1 cellular context compared by ENCODE assay signal in genomic region chr20:24581443-24582170, GRCh38.
A peak's percentile ranks its signal among the peaks of the same experiment; 100 is the strongest.
TF ChIP-seq lines count a peak whose summit lies in the region.

No MANE protein-coding gene starts in this region.

TF ChIP-seq in K562, 482 proteins besides CTCF, POLR2A, EP300 and RAD21:
- TF ChIP-seq REST (CRISPR knock-in tag; IDR thresholded peaks at IDR 0.05; ENCODE audit: low read depth) (no peak), NCOA4 (IDR thresholded peaks at IDR 0.05; ENCODE audit: partially characterized antibody) (no peak), ZNF263 (CRISPR knock-in tag; IDR thresholded peaks at IDR 0.05; ENCODE audit: borderline replicate concordance) (peak; percentile 61; the same call in 1 of the 2 replicates), HMGXB4 (CRISPR knock-in tag; IDR thresholded peaks at IDR 0.05) (no peak)
